8 cellular contexts compared by ENCODE assay signal in genomic region chr12:117190210-117190781, GRCh38. TPM values are rescaled to one million over a fixed set of nuclear protein-coding genes. Genes with fewer than 3 reads are reported as not detected.
A peak's percentile ranks its signal among the peaks of the same experiment; 100 is the strongest.
DNase-seq lines count a peak whose midpoint lies in the region; ATAC-seq and TF ChIP-seq lines count a peak whose summit lies in the region.

FBXO21 (minus strand) TSS chr12:117190470; CDS start chr12:117190456, 14 bp downstream.

- H3K36me3 ChIP-seq in DND-41 (ENCODE audit: insufficient read depth, low read length) (peaks cover 24% of the 10 kb centered on the region), GM23248 (ENCODE audit: low read depth) (peaks cover 10% of the 10 kb centered on the region; the same call in 1 of the 2 replicates)

- peaks cover 31% of the 10 kb centered on the region for H3K36me3 Mint-ChIP-seq in activated T-helper 2 cell treated with anti-CD3 and anti-CD28 coated beads, Interferon-gamma antibody, Interleukin-2, Interleukin-4, amounts not matched to agents 10 μg/mL and 5 μg/mL and 100 μg/mL, durations not matched to agents 14 hours and 24 hours and 36 hours (ENCODE audit: low read depth)
- H3K36me3 Mint-ChIP-seq in natural killer cell treated with Interleukin-12 subunit alpha and Interleukin-12 subunit beta and Interleukin-15 and Interleukin-18, amount 100 ng/mL, for 72 hours: peaks cover 4% of the 10 kb centered on the region

- H3K27ac ChIP-seq in DND-41 (ENCODE audit: low read length) (peak within 1 kb of the TSS; percentile 86), GM23248 (peak within 1 kb of the TSS; percentile 60)

- H3K27me3 ChIP-seq in DND-41 (ENCODE audit: insufficient read depth, low read length, poor library complexity) (peaks cover 6% of the 10 kb centered on the region), GM23248 (replicated peaks; ENCODE audit: insufficient read depth) (no peaks in the 10 kb centered on the region)

- H3K79me2 ChIP-seq in DND-41 (ENCODE audit: insufficient read depth, low read length) (peaks cover 43% of the 10 kb centered on the region), GM23248 (ENCODE audit: insufficient read depth) (peaks cover 37% of the 10 kb centered on the region)

- peaks cover 8% of the 10 kb centered on the region for H3K27me3 Mint-ChIP-seq in activated T-helper 2 cell treated with anti-CD3 and anti-CD28 coated beads, Interferon-gamma antibody, Interleukin-2, Interleukin-4, amounts not matched to agents 10 μg/mL and 5 μg/mL and 100 μg/mL, durations not matched to agents 14 hours and 24 hours and 36 hours (ENCODE audit: low read depth)
- peaks cover 0 to 11% of the 10 kb centered on the region in 2 donors for H3K27me3 Mint-ChIP-seq in natural killer cell treated with Interleukin-12 subunit alpha and Interleukin-12 subunit beta and Interleukin-15 and Interleukin-18, amount 100 ng/mL, for 72 hours

- H3K4me3 ChIP-seq in DND-41 (ENCODE audit: low read depth in 1 of 2, low read length in 2 of 2): peak within 1 kb of the TSS; percentile 85 to 93; a peak in 3 of 4 replicates
- H3K4me3 ChIP-seq in GM23248: peak within 1 kb of the TSS; percentile 96

- peaks cover 5% of the 10 kb centered on the region for H3K9me3 Mint-ChIP-seq in activated T-helper 2 cell treated with anti-CD3 and anti-CD28 coated beads, Interferon-gamma antibody, Interleukin-2, Interleukin-4, amounts not matched to agents 10 μg/mL and 5 μg/mL and 100 μg/mL, durations not matched to agents 14 hours and 24 hours and 36 hours
- no peaks in the 10 kb centered on the region for H3K9me3 Mint-ChIP-seq in natural killer cell treated with Interleukin-12 subunit alpha and Interleukin-12 subunit beta and Interleukin-15 and Interleukin-18, amount 100 ng/mL, for 72 hours

- H2AFZ ChIP-seq in DND-41 (ENCODE audit: low read depth, low read length) (peak within 1 kb of the TSS; percentile 97), GM23248 (peak within 1 kb of the TSS; percentile 93)

- peak within 1 kb of the TSS; percentile 81 for H3K9ac ChIP-seq in DND-41 (ENCODE audit: low read depth, low read length)
- H3K9ac ChIP-seq in GM23248: peak within 1 kb of the TSS; percentile 80

- peak; percentile 96 for ATAC-seq in DND-41 (ENCODE audit: insufficient read depth, low read depth)
- ATAC-seq in natural killer cell treated with Interleukin-12 subunit alpha and Interleukin-12 subunit beta and Interleukin-15 and Interleukin-18, amount 100 ng/mL, for 72 hours: peak; percentile 99 to 100

- WGBS in GM23248 (ENCODE audit: low coverage in 1 of 2, low lambda C conversion rate in 2 of 2, missing lambda C conversion rate in 2 of 2), 2 experiments: 2% methylated on average over 39 to 50 of the region's 59 CpGs

- H3K9me3 ChIP-seq in DND-41 (ENCODE audit: insufficient read depth, low read length, severe bottlenecking) (no peaks in the 10 kb centered on the region), GM23248 (ENCODE audit: low read depth) (no peaks in the 10 kb centered on the region)

- peaks cover 16% of the 10 kb centered on the region for H3K4me1 Mint-ChIP-seq in activated T-helper 2 cell treated with anti-CD3 and anti-CD28 coated beads, Interferon-gamma antibody, Interleukin-2, Interleukin-4, amounts not matched to agents 10 μg/mL and 5 μg/mL and 100 μg/mL, durations not matched to agents 14 hours and 24 hours and 36 hours (ENCODE audit: low read depth)
- peaks cover 11 to 18% of the 10 kb centered on the region in 2 donors for H3K4me1 Mint-ChIP-seq in natural killer cell treated with Interleukin-12 subunit alpha and Interleukin-12 subunit beta and Interleukin-15 and Interleukin-18, amount 100 ng/mL, for 72 hours (ENCODE audit: low read depth in 2 of 2)

- H3F3A ChIP-seq in GM23248 (ENCODE audit: insufficient read depth): no peaks in the 10 kb centered on the region

- in situ Hi-C loops in GM23248 (cut with MboI): no loop called here

- intact Hi-C loops in activated T-helper 2 cell treated with anti-CD3 and anti-CD28 coated beads, Interferon-gamma antibody, Interleukin-2, Interleukin-4, amounts not matched to agents 10 μg/mL and 5 μg/mL and 100 μg/mL, durations not matched to agents 14 hours and 24 hours and 36 hours (cut with micrococcal nuclease): loop anchor here (1.0 kb wide), 1 partner anchor 452 kb away; the partner anchor contains the start of genes RNFT2 and SPRING1

- H3K27ac Mint-ChIP-seq in activated T-helper 2 cell treated with anti-CD3 and anti-CD28 coated beads, Interferon-gamma antibody, Interleukin-2, Interleukin-4, amounts not matched to agents 10 μg/mL and 5 μg/mL and 100 μg/mL, durations not matched to agents 14 hours and 24 hours and 36 hours: peak within 1 kb of the TSS; percentile 68
- H3K27ac Mint-ChIP-seq in natural killer cell treated with Interleukin-12 subunit alpha and Interleukin-12 subunit beta and Interleukin-15 and Interleukin-18, amount 100 ng/mL, for 72 hours: peak within 1 kb of the TSS; percentile 46 to 79

- H3K9me2 ChIP-seq in GM23248 (ENCODE audit: insufficient read depth): no peaks in the 10 kb centered on the region

- no peaks in the 10 kb centered on the region; the same call in 1 of the 2 replicates for H4K20me1 ChIP-seq in DND-41 (ENCODE audit: insufficient read depth, low read length)
- H4K20me1 ChIP-seq in GM23248 (ENCODE audit: insufficient read depth): no peaks in the 10 kb centered on the region

- peak within 1 kb of the TSS; percentile 85 for H3K4me2 ChIP-seq in DND-41 (ENCODE audit: insufficient read depth, low read length)
- H3K4me2 ChIP-seq in GM23248 (ENCODE audit: unreplicated experiment): peak within 1 kb of the TSS; percentile 99

- TF ChIP-seq CTCF in DND-41 (IDR thresholded peaks at IDR 0.05; ENCODE audit: borderline replicate concordance, extremely low read depth, low read length, poor library complexity, severe bottlenecking): no peak

- peak within 1 kb of the TSS; percentile 89 for H3K4me3 Mint-ChIP-seq in activated T-helper 2 cell treated with anti-CD3 and anti-CD28 coated beads, Interferon-gamma antibody, Interleukin-2, Interleukin-4, amounts not matched to agents 10 μg/mL and 5 μg/mL and 100 μg/mL, durations not matched to agents 14 hours and 24 hours and 36 hours (ENCODE audit: low read depth)
- H3K4me3 Mint-ChIP-seq in natural killer cell treated with Interleukin-12 subunit alpha and Interleukin-12 subunit beta and Interleukin-15 and Interleukin-18, amount 100 ng/mL, for 72 hours: peak within 1 kb of the TSS; percentile 94

- peaks cover 31% of the 10 kb centered on the region for H3K4me1 ChIP-seq in DND-41 (ENCODE audit: insufficient read depth, low read length)
- H3K4me1 ChIP-seq in GM23248 (ENCODE audit: insufficient read depth): 0 out of 2 replicates have a peak, but pooled peaks cover 8% of the 10 kb centered on the region

- peak; percentile 93 for DNase-seq in DND-41
- peak; percentile 96 for DNase-seq in GM23248
- DNase-seq in Kasumi-1 (lab: John Stamatoyannopoulos, UW): peak; percentile 68 to 72
- DNase-seq in RPMI8226: peak; percentile 92
- DNase-seq in activated T-helper 2 cell treated with anti-CD3 and anti-CD28 coated beads, Interferon-gamma antibody, Interleukin-2, Interleukin-4, amounts not matched to agents 10 μg/mL and 5 μg/mL and 100 μg/mL, durations not matched to agents 14 hours and 24 hours and 36 hours (ENCODE audit: low spot score): peak; percentile 87
- DNase-seq in fibroblast of peridontal ligament (ENCODE audit: extremely low read depth): peak; percentile 67
- peak; percentile 93 for DNase-seq in natural killer cell treated with Interleukin-12 subunit alpha and Interleukin-12 subunit beta and Interleukin-15 and Interleukin-18, amount 100 ng/mL, for 72 hours (ENCODE audit: low spot score)
- peak; percentile 84 for DNase-seq in stimulated activated naive CD4-positive, alpha-beta T cell treated with Interleukin-2 at 50 U/mL for 16 hours (lab: John Stamatoyannopoulos, UW)

RNA-seq across cellular contexts. Expression of gene FBXO21, which starts in this region (rescaled TPM):
- total RNA-seq in GM23248 (2014; rRNA removed; shearing (Covaris generic)): 29.2 and 43.9 TPM in 2 replicates
- polyA plus RNA-seq in GM23248 (2016; fragmentation: Nextera tagmentation; extraction: Ambion mirVana): 32.3 and 33.9 TPM in 2 replicates
- total RNA-seq in activated T-helper 2 cell treated with anti-CD3 and anti-CD28 coated beads, Interferon-gamma antibody, Interleukin-2, Interleukin-4, amounts not matched to agents 10 μg/mL and 5 μg/mL and 100 μg/mL, durations not matched to agents 14 hours and 24 hours and 36 hours: 24.3 and 27.3 TPM in 2 replicates
- 10 to 100 TPM; 30.4 to 37.7 TPM for total RNA-seq in natural killer cell treated with Interleukin-12 subunit alpha and Interleukin-12 subunit beta and Interleukin-15 and Interleukin-18, amount 100 ng/mL, for 72 hours

Comparison
In these comparisons a context has a peak if more than half of its experiments do, and no peak if none do; other contexts are left out.
1. Peak in every context shown above with its lines: DNase-seq, ATAC-seq, H3K4me3 ChIP-seq and H3K27ac ChIP-seq.